In genomic region chr4:121765368-121765705, GRCh38 we compare ENCODE assay signal across 9 cellular contexts. TPM values are rescaled to one million over a fixed set of nuclear protein-coding genes. Genes with fewer than 3 reads are reported as not detected.
DNase-seq lines count a peak whose midpoint lies in the region; TF ChIP-seq lines count a peak whose summit lies in the region.
"Had no signal": no experiment of that assay in that cellular context is flagged by ENCODE, and none has a peak within 500 bp of the region (broad histone marks: within the 10 kb centered on the region; RNA-seq: fewer than 3 reads in every experiment).

No MANE protein-coding gene starts in this region.

- H3K27ac ChIP-seq in AG04450 (ENCODE audit: low read depth, low read length) (no peak overlapping the region), dorsolateral prefrontal cortex (peak overlapping the region in 36 of 59 donors; percentile 5 to 84 (median 63))

- H3K27me3 ChIP-seq in AG04450 (ENCODE audit: control insufficient read depth, insufficient read depth, low read length) (no peaks in the 10 kb centered on the region), dorsolateral prefrontal cortex (peaks cover 0 to 30% (median 15%) of the 10 kb centered on the region in 45 donors)

- H3K27me3 Mint-ChIP-seq in HFFc6 (ENCODE audit: insufficient read depth) (peaks cover 5% of the 10 kb centered on the region), nephron (ENCODE audit: low read depth) (peaks cover 84% of the 10 kb centered on the region)

- POLR2A ChIA-PET in AG04450 (lab: Yijun Ruan, JAX), result no interaction called here

- H3K4me3 Mint-ChIP-seq in HFFc6 (peak overlapping the region; percentile 86), nephron (peak overlapping the region; percentile 87 to 90 (median 87))

- no peaks in the 10 kb centered on the region; the same call in 1 of the 2 replicates for H3K9me3 ChIP-seq in AG04450 (ENCODE audit: control insufficient read depth, insufficient read depth, low read length)

- H3K9me3 Mint-ChIP-seq in HFFc6 (no peaks in the 10 kb centered on the region), nephron (no peaks in the 10 kb centered on the region)

- intact Hi-C loops in dorsolateral prefrontal cortex (cut with DNase I), result loop anchor here in 1 of 2 donors (2.0 kb wide), 1 partner anchor 35 kb away; the partner anchor contains the start of gene EXOSC9

- H3K36me3 Mint-ChIP-seq in HFFc6 (ENCODE audit: low read depth) (no peaks in the 10 kb centered on the region), nephron (ENCODE audit: low read depth) (no peaks in the 10 kb centered on the region)

- DNase-seq in AG04450 (ENCODE audit: low read depth, low spot score) (no peak), HFFc6 (no peak), dorsolateral prefrontal cortex (no peak), H4 (ENCODE audit: low spot score) (no peak), NCI-H146 treated with DMSO at 0.1 percent for 48 hours (lab: John Stamatoyannopoulos, UW; ENCODE audit: unreplicated experiment) (no peak), mucosa of gallbladder (ENCODE audit: low spot score) (no peak), NCI-H2171 (lab: John Stamatoyannopoulos, UW) (no peak)
- DNase-seq: DND-41 had no signal

- TF ChIP-seq CTCF in AG04450 (IDR thresholded peaks at IDR 0.05; ENCODE audit: low read depth, low read length) (no peak), HFFc6 (IDR thresholded peaks at IDR 0.05) (no peak), dorsolateral prefrontal cortex (IDR thresholded peaks at IDR 0.05 in 54 of 56, conservative IDR thresholded peaks at IDR 0.05 in 2 of 56; ENCODE audit: low read depth in 1 of 56, partially characterized antibody in 56 of 56) (no peak), nephron (IDR thresholded peaks at IDR 0.05; ENCODE audit: unreplicated experiment in 3 of 3) (no peak)

- H3K27ac Mint-ChIP-seq in HFFc6 (no peak overlapping the region), nephron (no peak overlapping the region)

- H3K4me3 ChIP-seq in AG04450 (ENCODE audit: low read depth, low read length) (peak overlapping the region; percentile 69), dorsolateral prefrontal cortex (peak overlapping the region in 58 of 59 donors; percentile 28 to 69 (median 56))

- H3K4me1 Mint-ChIP-seq in HFFc6 (ENCODE audit: low read depth) (peaks cover 20% of the 10 kb centered on the region), nephron (peaks cover 6% of the 10 kb centered on the region)

- CTCF ChIA-PET in AG04450 (lab: Charles Lee), result interaction anchor here (0.6 to 1.3 kb wide), 3 partner anchors 14 to 28 kb away, joined by 3 to 11 read pairs (median 3); no protein-coding TSS in a partner anchor

RNA-seq across cellular contexts. Expression of gene SMIM43, which starts 0.4 kb away (rescaled TPM):
- 6.0 and 7.4 TPM in 2 replicates for polyA plus RNA-seq in AG04450 (2011; rRNA removed)
- polyA minus RNA-seq in AG04450 (2011; rRNA and poly(A)+ RNA removed), result 2.0 and 2.2 TPM in 2 replicates
- 1 to 10 TPM in 4 of 6 experiments, under 1 TPM in 2; 0.35 to 2.2 (median 1.5) TPM for total RNA-seq in HFFc6 (2021; fragmentation: NEBNext Ultra II Directional; extraction: Animal tissue kit (Norgen Biotek cat#: 25700))
- total RNA-seq in dorsolateral prefrontal cortex (10 to 100 TPM; 12.2 to 62.2 (median 37.5) TPM), mucosa of gallbladder (not detected)
- not detected in 2 replicates for total RNA-seq in H4 (2014; rRNA removed; shearing (Covaris generic))

RNA-seq across cellular contexts. Expression of gene EXOSC9, which starts 35.8 kb away (rescaled TPM):
- polyA plus RNA-seq in AG04450 (2011; rRNA removed), result 23.5 and 34.7 TPM in 2 replicates
- 25.4 and 42.3 TPM in 2 replicates for polyA minus RNA-seq in AG04450 (2011; rRNA and poly(A)+ RNA removed)
- total RNA-seq in HFFc6 (2021; fragmentation: NEBNext Ultra II Directional; extraction: Animal tissue kit (Norgen Biotek cat#: 25700)), result 10 to 100 TPM; 30.5 to 57.2 (median 49.4) TPM
- 10 to 100 TPM; 10.5 to 25.6 (median 17.5) TPM for total RNA-seq in dorsolateral prefrontal cortex
- 57.6 and 75.5 TPM in 2 replicates for total RNA-seq in H4 (2014; rRNA removed; shearing (Covaris generic))
- 10.4 TPM for total RNA-seq in mucosa of gallbladder

RNA-seq across cellular contexts. Expression of gene CCNA2, which starts 58.3 kb away (rescaled TPM):
- 13.1 and 18.6 TPM in 2 replicates for polyA plus RNA-seq in AG04450 (2011; rRNA removed)
- 4.8 and 10.8 TPM in 2 replicates for polyA minus RNA-seq in AG04450 (2011; rRNA and poly(A)+ RNA removed)
- 10 to 100 TPM; 30.0 to 77.0 (median 68.9) TPM for total RNA-seq in HFFc6 (2021; fragmentation: NEBNext Ultra II Directional; extraction: Animal tissue kit (Norgen Biotek cat#: 25700))
- total RNA-seq in dorsolateral prefrontal cortex (10 to 100 TPM in 2 of 120 experiments, 1 to 10 TPM in 118; 1.1 to 11.7 (median 2.7) TPM), mucosa of gallbladder (2.9 TPM)
- total RNA-seq in H4 (2014; rRNA removed; shearing (Covaris generic)), result 119 and 132 TPM in 2 replicates

Comparison
In these comparisons a context has a peak if more than half of its experiments do, and no peak if none do; other contexts are left out.
1. RNA of gene SMIM43, which starts 0.4 kb away (total RNA-seq): 12.2 to 62.2 TPM in dorsolateral prefrontal cortex; 0.35 to 2.2 TPM in HFFc6, not detected in H4 and not detected in mucosa of gallbladder (single experiment); every median in the first group is over 4 times any median in the second.